Comparison of ENCODE assay signal across 7 cellular contexts in the genomic region with DNA sequence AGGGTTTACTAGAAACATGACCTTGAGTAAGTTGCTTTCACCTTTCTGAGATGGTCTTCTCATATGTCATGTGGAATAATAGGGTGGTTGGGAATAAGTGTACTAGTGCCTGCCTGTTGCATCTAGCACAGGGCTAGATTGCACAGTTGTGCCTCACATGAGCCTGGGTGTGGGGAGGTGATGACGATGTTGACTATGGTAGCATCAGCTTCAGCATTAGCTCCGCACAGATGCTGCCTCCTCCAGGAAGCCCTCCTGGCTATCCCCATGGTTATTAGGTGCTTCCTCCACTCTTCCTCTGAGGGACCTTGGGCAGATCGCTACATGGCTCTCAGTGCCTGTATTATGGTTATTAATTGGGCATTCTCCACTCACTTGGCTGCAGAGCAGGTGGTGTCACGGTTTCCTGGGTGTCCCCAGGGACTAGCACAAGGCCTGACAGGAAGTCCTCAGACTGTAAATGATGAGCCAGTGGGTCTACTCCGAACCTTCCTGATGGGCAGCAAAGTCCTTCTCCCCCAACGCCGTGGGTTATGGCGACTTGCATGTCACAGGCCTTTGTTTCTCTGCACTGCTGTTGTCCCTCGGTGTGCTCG.
DNase-seq lines count a peak whose midpoint lies in the region; ATAC-seq and TF ChIP-seq lines count a peak whose summit lies in the region.

No MANE protein-coding gene starts in this region.

- intact Hi-C loops in naive thymus-derived CD4-positive, alpha-beta T cell (cut with micrococcal nuclease): loop anchor here (2.0 to 10.0 kb wide), 4 partner anchors 160 to 440 kb away; partner anchors contain the start of genes ARHGAP10 (in 1 of the 2), NR3C2 (in 1 of the 2) and TMEM184C (in 1 of the 2)

- H3K36me3 Mint-ChIP-seq in naive thymus-derived CD4-positive, alpha-beta T cell: peaks cover 13 to 35% (median 26%) of the 10 kb centered on the region in 5 donors
- no peaks in the 10 kb centered on the region for H3K36me3 Mint-ChIP-seq in progenitor cell of endocrine pancreas (ENCODE audit: insufficient read depth)

- H3K4me3 Mint-ChIP-seq in naive thymus-derived CD4-positive, alpha-beta T cell: peak overlapping the region in 7 of 10 donors; percentile 4 to 85 (median 35)
- no peak overlapping the region for H3K4me3 Mint-ChIP-seq in progenitor cell of endocrine pancreas (ENCODE audit: low read depth)

- no peaks in the 10 kb centered on the region for H3K36me3 ChIP-seq in HEK293 (ENCODE audit: control insufficient read depth in 2 of 2, insufficient read depth in 1 of 2, low read length in 2 of 2)
- no peaks in the 10 kb centered on the region for H3K36me3 ChIP-seq in naive thymus-derived CD4-positive, alpha-beta T cell (ENCODE audit: control insufficient read depth in 2 of 3, insufficient read depth in 3 of 3, low read length in 3 of 3)

- H3K4me1 Mint-ChIP-seq in naive thymus-derived CD4-positive, alpha-beta T cell: peaks cover 53 to 98% (median 94%) of the 10 kb centered on the region in 7 donors
- peaks cover 19% of the 10 kb centered on the region for H3K4me1 Mint-ChIP-seq in progenitor cell of endocrine pancreas (ENCODE audit: low read depth)

- no peaks in the 10 kb centered on the region for H3K27me3 Mint-ChIP-seq in naive thymus-derived CD4-positive, alpha-beta T cell
- H3K27me3 Mint-ChIP-seq in progenitor cell of endocrine pancreas: no peaks in the 10 kb centered on the region

- DNase-seq in naive thymus-derived CD4-positive, alpha-beta T cell: no peak
- no peak for DNase-seq in kidney tubule cell (ENCODE audit: low spot score)
- no peak for DNase-seq in progenitor cell of endocrine pancreas (ENCODE audit: low spot score, unreplicated experiment)
- DNase-seq in activated CD8-positive, alpha-beta memory T cell treated with anti-CD3 and anti-CD28 coated beads for 24 hours: no peak

- POLR2A ChIA-PET in HEK293 (lab: Yijun Ruan, JAX): no interaction called here
- POLR2A ChIA-PET in naive thymus-derived CD4-positive, alpha-beta T cell (lab: Charles Lee): interaction anchor here (7.4 kb wide), 1 partner anchor 386 kb away, joined by 99 read pairs; the partner anchor contains the start of gene NR3C2

- no peaks in the 10 kb centered on the region for H3K9me3 ChIP-seq in HEK293 (ENCODE audit: control insufficient read depth, insufficient read depth, low read depth, low read length)
- peaks cover 0 to 30% (median 6%) of the 10 kb centered on the region in 3 experiments for H3K9me3 ChIP-seq in naive thymus-derived CD4-positive, alpha-beta T cell (ENCODE audit: control insufficient read depth in 2 of 3, low read length in 3 of 3)

- H3K27ac Mint-ChIP-seq in naive thymus-derived CD4-positive, alpha-beta T cell: peak overlapping the region in 8 of 9 donors; percentile 35 to 99 (median 84)
- H3K27ac Mint-ChIP-seq in progenitor cell of endocrine pancreas: no peak overlapping the region

- no peak overlapping the region for H3K27ac ChIP-seq in HEK293 (ENCODE audit: extremely low read depth, low read depth, low read length)
- H3K27ac ChIP-seq in naive thymus-derived CD4-positive, alpha-beta T cell (ENCODE audit: low read depth, low read length): no peak overlapping the region

- no peaks in the 10 kb centered on the region for H3K27me3 ChIP-seq in naive thymus-derived CD4-positive, alpha-beta T cell (ENCODE audit: control insufficient read depth in 2 of 2, insufficient read depth in 2 of 2, low read length in 2 of 2)

- no peak overlapping the region for H3K4me3 ChIP-seq in HEK293 (ENCODE audit: low read depth, low read length)
- H3K4me3 ChIP-seq in naive thymus-derived CD4-positive, alpha-beta T cell (ENCODE audit: low read length): no peak overlapping the region

- CTCF ChIA-PET in HEK293 (lab: Yijun Ruan, JAX): interaction anchor here (0.5 to 1.1 kb wide), 5 partner anchors 9 to 568 kb away, joined by 3 to 4 read pairs (median 3); no protein-coding TSS in a partner anchor
- CTCF ChIA-PET in naive thymus-derived CD4-positive, alpha-beta T cell (lab: Charles Lee): no interaction called here

- TF ChIP-seq CTCF in HEK293 (tag by site-specific recombination; IDR thresholded peaks at IDR 0.05) (no peak), progenitor cell of endocrine pancreas (IDR thresholded peaks at IDR 0.05; ENCODE audit: unreplicated experiment) (no peak)

- ATAC-seq in GM19025 (IDR thresholded peaks at IDR 0.05; ENCODE audit: low read depth, unreplicated experiment) (peak; percentile 40), HG03521 (IDR thresholded peaks at IDR 0.05; ENCODE audit: unreplicated experiment) (peak; percentile 39)
- no peak for ATAC-seq in naive thymus-derived CD4-positive, alpha-beta T cell

- peaks cover 47% of the 10 kb centered on the region for H3K4me1 ChIP-seq in HEK293 (ENCODE audit: control insufficient read depth, insufficient read depth, low read length)
- peaks cover 55 to 63% of the 10 kb centered on the region in 2 donors for H3K4me1 ChIP-seq in naive thymus-derived CD4-positive, alpha-beta T cell (ENCODE audit: control insufficient read depth in 2 of 2, insufficient read depth in 2 of 2, low read length in 2 of 2)

- peaks cover 0 to 80% (median 29%) of the 10 kb centered on the region in 11 donors for H3K9me3 Mint-ChIP-seq in naive thymus-derived CD4-positive, alpha-beta T cell
- no peaks in the 10 kb centered on the region for H3K9me3 Mint-ChIP-seq in progenitor cell of endocrine pancreas (ENCODE audit: low read depth)

TF ChIP-seq in HEK293, 187 proteins besides CTCF, POLR2A, EP300 and RAD21:
- TF ChIP-seq ZFP69B (tag by site-specific recombination; IDR thresholded peaks at IDR 0.05) (no peak), SCRT1 (tag by site-specific recombination; IDR thresholded peaks at IDR 0.05; ENCODE audit: borderline replicate concordance) (0 out of 2 replicates have a peak, but pooled peaks have one; percentile 32), SCRT2 (tag by site-specific recombination; IDR thresholded peaks at IDR 0.05) (peak; percentile 61), ZNF580 (tag by site-specific recombination; IDR thresholded peaks at IDR 0.05) (peak; percentile 41; the same call in 1 of the 2 replicates)
